ENCODE assay signal across 12 cellular contexts in the genomic region with DNA sequence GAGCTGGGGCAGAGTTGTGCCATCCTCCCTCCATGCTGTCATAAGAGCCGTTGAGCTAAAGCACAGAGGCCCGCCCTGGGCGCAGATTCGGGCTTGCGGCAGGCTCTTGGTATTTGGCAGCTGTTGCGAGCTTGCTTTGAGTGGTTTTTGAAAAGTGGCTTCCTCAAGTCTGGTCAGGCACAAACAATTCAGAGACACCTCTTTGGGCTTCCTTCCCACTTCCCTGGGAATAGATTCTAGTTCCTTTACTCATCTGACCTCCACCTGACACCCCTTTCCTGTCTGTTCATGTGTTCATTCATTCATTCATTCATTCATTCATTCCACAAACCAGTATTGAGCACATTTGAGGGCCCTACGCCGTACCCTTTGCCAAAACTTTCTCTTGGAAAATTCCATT. TPM values are rescaled to one million over a fixed set of nuclear protein-coding genes. Genes with fewer than 3 reads are reported as not detected.
DNase-seq lines count a peak whose midpoint lies in the region; ATAC-seq and TF ChIP-seq lines count a peak whose summit lies in the region.
"Had no signal": no experiment of that assay in that cellular context is flagged by ENCODE, and none has a peak within 500 bp of the region (broad histone marks: within the 10 kb centered on the region; RNA-seq: fewer than 3 reads in every experiment).

No MANE protein-coding gene starts in this region.

- intact Hi-C loops in Caco-2 (cut with micrococcal nuclease; ENCODE audit: unreplicated experiment), result no loop called here

- H3K4me3 ChIP-seq in esophagus (ENCODE audit: low read depth in 1 of 2, low read length in 2 of 2), result no peak overlapping the region
- H3K4me3 ChIP-seq in Caco-2 (ENCODE audit: low read depth, low read length), result no peak overlapping the region
- H3K4me3 ChIP-seq: lower lobe of right lung had no signal

- no peak for TF ChIP-seq CTCF in Caco-2 (IDR thresholded peaks at IDR 0.05; ENCODE audit: insufficient read depth in 1 of 2, low read depth in 1 of 2, low read length in 1 of 2, severe bottlenecking in 1 of 2, unreplicated experiment in 1 of 2)

- CTCF ChIA-PET in Caco-2 (lab: Charles Lee), result no interaction called here

- H3K36me3 ChIP-seq in esophagus (ENCODE audit: control insufficient read depth in 2 of 2, insufficient read depth in 2 of 2, low read length in 1 of 2) (no peaks in the 10 kb centered on the region), Caco-2 (ENCODE audit: control insufficient read depth, insufficient read depth, low read length) (no peaks in the 10 kb centered on the region)
- H3K36me3 ChIP-seq: lower lobe of right lung had no signal

- H3K4me1 Mint-ChIP-seq in Caco-2 (ENCODE audit: low read depth, unreplicated experiment), result peaks cover 12% of the 10 kb centered on the region

- H3K4me1 ChIP-seq in esophagus (ENCODE audit: control insufficient read depth in 2 of 2, insufficient read depth in 2 of 2, low read length in 1 of 2) (peaks cover 10 to 34% of the 10 kb centered on the region in 2 donors), Caco-2 (peaks cover 6% of the 10 kb centered on the region; the same call in 1 of the 2 replicates)

- H3K27ac Mint-ChIP-seq in Caco-2 (ENCODE audit: unreplicated experiment), result no peak overlapping the region
- H3K27ac Mint-ChIP-seq: activated CD8-positive, alpha-beta T cell treated with anti-CD3 and anti-CD28 coated beads for 36 hours had no signal

- no peak for ATAC-seq in GM21381 (IDR thresholded peaks at IDR 0.05; ENCODE audit: unreplicated experiment)
- no peak for ATAC-seq in GM18517 (IDR thresholded peaks at IDR 0.05; ENCODE audit: unreplicated experiment)
- no peak for ATAC-seq in HG03354 (IDR thresholded peaks at IDR 0.05; ENCODE audit: poor library complexity, severe bottlenecking, unreplicated experiment)
- ATAC-seq: activated CD8-positive, alpha-beta T cell treated with anti-CD3 and anti-CD28 coated beads for 36 hours had no signal

- peak overlapping the region; percentile 93 to 95 for H3K27ac ChIP-seq in esophagus (ENCODE audit: low read depth in 2 of 2, low read length in 1 of 2)
- H3K27ac ChIP-seq: lower lobe of right lung had no signal

- no peaks in the 10 kb centered on the region for H3K9me3 Mint-ChIP-seq in Caco-2 (ENCODE audit: unreplicated experiment)
- H3K9me3 Mint-ChIP-seq: activated CD8-positive, alpha-beta T cell treated with anti-CD3 and anti-CD28 coated beads for 36 hours had no signal

- H3K36me3 Mint-ChIP-seq in Caco-2 (ENCODE audit: insufficient read depth, unreplicated experiment), result no peaks in the 10 kb centered on the region

- no peaks in the 10 kb centered on the region for H3K27me3 Mint-ChIP-seq in Caco-2 (ENCODE audit: insufficient read depth, unreplicated experiment)
- H3K27me3 Mint-ChIP-seq: activated CD8-positive, alpha-beta T cell treated with anti-CD3 and anti-CD28 coated beads for 36 hours had no signal

- POLR2A ChIA-PET in Caco-2 (lab: Charles Lee), result no interaction called here

- H3K27me3 ChIP-seq in esophagus (ENCODE audit: control insufficient read depth in 1 of 2, insufficient read depth in 2 of 2, low read length in 2 of 2), result no peaks in the 10 kb centered on the region
- no peaks in the 10 kb centered on the region for H3K27me3 ChIP-seq in Caco-2 (replicated peaks; ENCODE audit: control insufficient read depth, insufficient read depth, low read length)

- H3K9me3 ChIP-seq in esophagus (ENCODE audit: control insufficient read depth in 2 of 2, insufficient read depth in 1 of 2, low read depth in 1 of 2, low read length in 1 of 2) (no peaks in the 10 kb centered on the region), Caco-2 (no peaks in the 10 kb centered on the region)
- H3K9me3 ChIP-seq: lower lobe of right lung had no signal

- 34 to 50% methylated on average over 8 of the region's 8 CpGs for WGBS in esophagus, 2 donors

- no peak overlapping the region for H3K4me3 Mint-ChIP-seq in Caco-2 (ENCODE audit: unreplicated experiment)
- H3K4me3 Mint-ChIP-seq: activated CD8-positive, alpha-beta T cell treated with anti-CD3 and anti-CD28 coated beads for 36 hours had no signal

- BruUV-seq in Caco-2 (replicated peaks; lab: Mats Ljungman, UMichigan), result no TSS peak

- DNase-seq in Daoy (ENCODE audit: low read depth) (peak; percentile 57), NCI-H2171 (lab: John Stamatoyannopoulos, UW) (peak; percentile 71), pons (ENCODE audit: low spot score) (peak; percentile 15), Caco-2 (no peak)
- DNase-seq: activated CD8-positive, alpha-beta T cell treated with anti-CD3 and anti-CD28 coated beads for 36 hours; lower lobe of right lung; NCI-H774; retina had no signal

RNA-seq across cellular contexts. Expression of a gene that starts 27.4 kb away (rescaled TPM):
- 40.7 and 49.6 TPM in 2 replicates for total RNA-seq in Daoy (2014; rRNA removed; shearing (Covaris generic))
- 10 to 100 TPM; 12.8 to 16.4 TPM for polyA plus RNA-seq in esophagus
- total RNA-seq in Caco-2 (2022), result 18.2 and 19.1 TPM in 2 replicates

Comparison
In these comparisons a context has a peak if more than half of its experiments do, and no peak if none do; other contexts are left out.
1. DNase-seq: peak in Daoy (single experiment), NCI-H2171 (single experiment) and pons (single experiment); none in Caco-2 (0 of 2).